Comparison of ENCODE assay signal across 8 cellular contexts in the genomic region with DNA sequence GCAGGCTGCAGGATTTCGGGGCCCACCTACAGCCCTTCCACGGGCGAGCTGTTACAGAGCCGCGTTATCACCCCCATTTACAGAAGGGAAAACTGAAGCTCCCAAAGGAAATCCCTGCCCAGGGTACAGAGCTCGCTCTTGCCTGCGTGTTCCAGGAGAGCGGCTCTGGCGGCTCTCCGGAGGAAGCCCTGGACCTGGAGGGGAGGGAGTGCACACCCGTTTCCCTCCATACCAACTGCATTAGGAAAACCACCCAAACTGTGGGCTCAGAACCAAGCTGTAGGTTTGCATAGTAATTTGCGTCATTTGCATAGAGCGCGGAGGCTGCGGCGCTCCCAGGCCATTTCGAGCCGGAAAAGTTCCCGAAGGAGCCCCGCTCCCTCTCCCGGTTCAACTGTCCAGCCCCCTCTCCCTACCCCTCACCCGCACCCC. TPM values are rescaled to one million over a fixed set of nuclear protein-coding genes. Genes with fewer than 3 reads are reported as not detected.
DNase-seq lines count a peak whose midpoint lies in the region; ATAC-seq and TF ChIP-seq lines count a peak whose summit lies in the region.

No MANE protein-coding gene starts in this region.

- H3K36me3 ChIP-seq in esophagus muscularis mucosa: no peaks in the 10 kb centered on the region
- no peaks in the 10 kb centered on the region for H3K36me3 ChIP-seq in neural cell (ENCODE audit: insufficient read depth, low read length)

- H3K79me2 ChIP-seq in neural cell (replicated peaks; ENCODE audit: insufficient read depth, low read length): no peaks in the 10 kb centered on the region

- peaks cover 0 to 4% (median 0%) of the 10 kb centered on the region in 4 donors for H3K27me3 ChIP-seq in esophagus muscularis mucosa
- no peaks in the 10 kb centered on the region for H3K27me3 ChIP-seq in neural cell (ENCODE audit: insufficient read depth, low read depth, low read length)

- H3K27me3 Mint-ChIP-seq in T-helper 17 cell: peaks cover 4% of the 10 kb centered on the region

- H2AFZ ChIP-seq in neural cell (ENCODE audit: low read depth, low read length): no peak overlapping the region

- H3K36me3 Mint-ChIP-seq in T-helper 17 cell (ENCODE audit: low read depth): no peaks in the 10 kb centered on the region

- DNase-seq in AG08395 (ENCODE audit: low spot score) (peak; percentile 52), T-helper 17 cell (peak in 1 of 3 donors; percentile 21), esophagus muscularis mucosa (ENCODE audit: extremely low spot score) (no peak), iPS-NIHi7 (ENCODE audit: extremely low spot score) (no peak)

- H3K4me1 ChIP-seq in esophagus muscularis mucosa: peaks cover 4 to 23% (median 18%) of the 10 kb centered on the region in 4 donors

- intact Hi-C loops in esophagus muscularis mucosa (cut with DNase I): loop anchor here (1.0 to 10.0 kb wide), 5 partner anchors 26 to 227 kb away; no protein-coding TSS in a partner anchor

- H3K4me3 ChIP-seq in esophagus muscularis mucosa (peak overlapping the region; percentile 64 to 67 (median 67)), neural cell (ENCODE audit: low read length) (peak overlapping the region; percentile 72)

- no peak for TF ChIP-seq POLR2A in esophagus muscularis mucosa (IDR thresholded peaks at IDR 0.05; ENCODE audit: low read depth)

- peak overlapping the region; percentile 70 for H3K9ac ChIP-seq in neural cell (ENCODE audit: low read length)

- TF ChIP-seq RAD21 in neural cell (conservative IDR thresholded peaks at IDR 0.05): no peak

- H3K4me1 Mint-ChIP-seq in T-helper 17 cell: peaks cover 21% of the 10 kb centered on the region

- 2% methylated on average over 19 of the region's 22 CpGs for WGBS in esophagus muscularis mucosa

- H4K20me1 ChIP-seq in neural cell (ENCODE audit: insufficient read depth): no peaks in the 10 kb centered on the region

- H3K27ac Mint-ChIP-seq in T-helper 17 cell: peak overlapping the region; percentile 92

- H3K27ac ChIP-seq in esophagus muscularis mucosa (replicated peaks in 1 of 4) (peak overlapping the region; percentile 71 to 79 (median 74)), neural cell (ENCODE audit: low read length) (peak overlapping the region; percentile 61)

- peak; percentile 28 for ATAC-seq in GM18498 (IDR thresholded peaks at IDR 0.05; ENCODE audit: unreplicated experiment)
- peak; percentile 20 for ATAC-seq in HG03439 (IDR thresholded peaks at IDR 0.05; ENCODE audit: unreplicated experiment)
- ATAC-seq in T-helper 17 cell: peak; percentile 62
- no peak for ATAC-seq in HG02970 (IDR thresholded peaks at IDR 0.05; ENCODE audit: low FRiP score, unreplicated experiment)

- no peak for TF ChIP-seq EP300 in esophagus muscularis mucosa (IDR thresholded peaks at IDR 0.05)
- TF ChIP-seq EP300 in neural cell (conservative IDR thresholded peaks at IDR 0.05; ENCODE audit: poor library complexity, severe bottlenecking): no peak

- H3K4me3 Mint-ChIP-seq in T-helper 17 cell: peak overlapping the region; percentile 92

- no peaks in the 10 kb centered on the region for H3K9me2 ChIP-seq in neural cell (ENCODE audit: insufficient read depth, low read length)

- H3K9me3 ChIP-seq in T-helper 17 cell (ENCODE audit: control insufficient read depth, low read length, poor library complexity, severe bottlenecking) (no peaks in the 10 kb centered on the region), esophagus muscularis mucosa (no peaks in the 10 kb centered on the region), neural cell (ENCODE audit: low read length) (no peaks in the 10 kb centered on the region)

- no peaks in the 10 kb centered on the region for H3F3A ChIP-seq in neural cell (ENCODE audit: insufficient read depth, low read length, poor library complexity, severe bottlenecking)

- TF ChIP-seq CTCF in esophagus muscularis mucosa (IDR thresholded peaks at IDR 0.05) (no peak), neural cell (IDR thresholded peaks at IDR 0.05; ENCODE audit: poor library complexity, severe bottlenecking) (no peak)

- peak overlapping the region; percentile 76 for H3K4me2 ChIP-seq in neural cell (ENCODE audit: low read length)

TF ChIP-seq in neural cell, 6 proteins besides CTCF, POLR2A, EP300 and RAD21:
- TF ChIP-seq, protein P1, sequence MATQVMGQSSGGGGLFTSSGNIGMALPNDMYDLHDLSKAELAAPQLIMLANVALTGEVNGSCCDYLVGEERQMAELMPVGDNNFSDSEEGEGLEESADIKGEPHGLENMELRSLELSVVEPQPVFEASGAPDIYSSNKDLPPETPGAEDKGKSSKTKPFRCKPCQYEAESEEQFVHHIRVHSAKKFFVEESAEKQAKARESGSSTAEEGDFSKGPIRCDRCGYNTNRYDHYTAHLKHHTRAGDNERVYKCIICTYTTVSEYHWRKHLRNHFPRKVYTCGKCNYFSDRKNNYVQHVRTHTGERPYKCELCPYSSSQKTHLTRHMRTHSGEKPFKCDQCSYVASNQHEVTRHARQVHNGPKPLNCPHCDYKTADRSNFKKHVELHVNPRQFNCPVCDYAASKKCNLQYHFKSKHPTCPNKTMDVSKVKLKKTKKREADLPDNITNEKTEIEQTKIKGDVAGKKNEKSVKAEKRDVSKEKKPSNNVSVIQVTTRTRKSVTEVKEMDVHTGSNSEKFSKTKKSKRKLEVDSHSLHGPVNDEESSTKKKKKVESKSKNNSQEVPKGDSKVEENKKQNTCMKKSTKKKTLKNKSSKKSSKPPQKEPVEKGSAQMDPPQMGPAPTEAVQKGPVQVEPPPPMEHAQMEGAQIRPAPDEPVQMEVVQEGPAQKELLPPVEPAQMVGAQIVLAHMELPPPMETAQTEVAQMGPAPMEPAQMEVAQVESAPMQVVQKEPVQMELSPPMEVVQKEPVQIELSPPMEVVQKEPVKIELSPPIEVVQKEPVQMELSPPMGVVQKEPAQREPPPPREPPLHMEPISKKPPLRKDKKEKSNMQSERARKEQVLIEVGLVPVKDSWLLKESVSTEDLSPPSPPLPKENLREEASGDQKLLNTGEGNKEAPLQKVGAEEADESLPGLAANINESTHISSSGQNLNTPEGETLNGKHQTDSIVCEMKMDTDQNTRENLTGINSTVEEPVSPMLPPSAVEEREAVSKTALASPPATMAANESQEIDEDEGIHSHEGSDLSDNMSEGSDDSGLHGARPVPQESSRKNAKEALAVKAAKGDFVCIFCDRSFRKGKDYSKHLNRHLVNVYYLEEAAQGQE (IDR thresholded peaks at IDR 0.05; ENCODE audit: borderline replicate concordance): no peak
- TF ChIP-seq POLR2AphosphoS5 (IDR thresholded peaks at IDR 0.05): no peak
- no peak for TF ChIP-seq TAF1 (IDR thresholded peaks at IDR 0.05; ENCODE audit: low read depth)
- TF ChIP-seq SMC3 (conservative IDR thresholded peaks at IDR 0.05; ENCODE audit: poor library complexity): no peak
- TF ChIP-seq EZH2 (IDR thresholded peaks at IDR 0.05; ENCODE audit: borderline replicate concordance, insufficient read depth, low read length, poor library complexity, severe bottlenecking): no peak
- no peak for TF ChIP-seq MXI1 (conservative IDR thresholded peaks at IDR 0.05; ENCODE audit: poor library complexity, severe bottlenecking)

RNA-seq across cellular contexts. Expression of a gene that starts 24.7 kb away (rescaled TPM):
- total RNA-seq in T-helper 17 cell: 1 to 10 TPM; 1.0 to 1.4 TPM
- total RNA-seq in esophagus muscularis mucosa: 1 to 10 TPM in 2 of 4 donors, under 1 TPM in 2; 0.83 to 4.2 (median 2.1) TPM
- polyA plus RNA-seq in neural cell: 45.0 and 51.8 TPM in 2 replicates
- 57.1 and 63.8 TPM in 2 replicates for polyA minus RNA-seq in neural cell

RNA-seq across cellular contexts. Expression of a gene that starts 27.0 kb away (rescaled TPM):
- total RNA-seq in T-helper 17 cell (1 to 10 TPM in 1 of 2 donors, under 1 TPM in 1; 0.30 to 7.5 TPM), esophagus muscularis mucosa (under 1 TPM in 3 of 4 donors, not detected in 1; 0.17 to 0.19 (median 0.17) TPM)
- not detected in 2 replicates for polyA plus RNA-seq in neural cell
- not detected in 2 replicates for polyA minus RNA-seq in neural cell
